Comparison of ENCODE assay signal across 8 cellular contexts in the genomic region with DNA sequence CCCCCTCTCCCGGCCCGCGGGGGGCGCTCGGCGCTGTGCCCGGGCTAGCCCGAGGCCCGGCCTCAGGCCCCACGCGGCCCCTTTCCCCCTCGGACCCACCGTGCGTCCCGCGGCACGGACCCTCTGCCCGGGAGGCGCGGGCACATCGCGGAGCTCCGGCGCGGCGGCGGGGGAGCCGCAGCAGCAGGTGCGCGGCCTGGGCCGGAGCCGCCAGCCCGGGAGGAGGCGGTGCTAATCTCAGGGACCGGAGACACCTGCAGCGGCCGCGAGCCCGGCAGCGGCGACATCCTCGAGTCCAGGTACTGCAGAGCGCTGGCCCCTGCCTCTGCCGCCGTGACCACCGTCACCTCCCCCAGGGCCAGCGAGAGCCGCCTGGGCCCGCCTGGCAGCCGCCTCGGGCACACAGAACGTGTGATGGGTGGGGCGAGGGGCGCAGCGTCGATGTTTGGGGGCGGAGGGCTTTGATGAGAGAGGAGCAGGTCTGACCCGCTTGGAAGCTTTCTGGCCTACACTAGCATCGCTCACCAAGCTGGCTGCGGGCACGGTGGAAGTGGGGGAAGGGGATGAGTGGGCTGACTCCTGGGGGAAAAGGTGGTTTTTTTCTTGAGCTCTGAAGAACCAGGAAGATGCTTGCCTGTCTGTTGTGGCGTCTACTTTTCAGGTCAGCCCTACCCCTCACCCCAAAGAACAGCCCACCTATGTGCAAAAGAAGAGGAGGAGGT. TPM values are rescaled to one million over a fixed set of nuclear protein-coding genes. Genes with fewer than 3 reads are reported as not detected.
A peak's percentile ranks its signal among the peaks of the same experiment; 100 is the strongest.
DNase-seq lines count a peak whose midpoint lies in the region; ATAC-seq and TF ChIP-seq lines count a peak whose summit lies in the region.

No MANE protein-coding gene starts in this region.

- no peak overlapping the region for H3K27ac ChIP-seq in fibroblast of lung (ENCODE audit: insufficient read depth, low read length)
- H3K27ac ChIP-seq in neutrophil = peak overlapping the region; percentile 96

- H2AFZ ChIP-seq in fibroblast of lung (ENCODE audit: low read length) = peak overlapping the region; percentile 33

- peak; percentile 31 for TF ChIP-seq CTCF in GM12873 (IDR thresholded peaks at IDR 0.05; ENCODE audit: insufficient read depth, low read depth, low read length, missing control alignments)
- no peak for TF ChIP-seq CTCF in fibroblast of lung (conservative IDR thresholded peaks at IDR 0.05 in 1 of 2, IDR thresholded peaks at IDR 0.05 in 1 of 2; ENCODE audit: low read depth in 1 of 2, low read length in 2 of 2)
- no peak for TF ChIP-seq CTCF in neutrophil (IDR thresholded peaks at IDR 0.05)

- H3K4me1 ChIP-seq in fibroblast of lung (ENCODE audit: control insufficient read depth, extremely low read depth, insufficient read depth, low read length) (no peaks in the 10 kb centered on the region), neutrophil (ENCODE audit: control insufficient read depth in 1 of 2, insufficient read depth in 1 of 2, low read depth in 1 of 2, low read length in 1 of 2) (peaks cover 91% of the 10 kb centered on the region in 2 experiments)

- H3K4me3 ChIP-seq in Jurkat, Clone E6-1 (ENCODE audit: low read length) = peak overlapping the region; percentile 63
- peak overlapping the region; percentile 24 to 66 (median 43) for H3K4me3 ChIP-seq in fibroblast of lung (replicated peaks in 1 of 4; ENCODE audit: control extremely low read depth in 1 of 4, insufficient read depth in 1 of 4, low read depth in 3 of 4, low read length in 4 of 4)
- peak overlapping the region; percentile 89 to 91 for H3K4me3 ChIP-seq in neutrophil (ENCODE audit: low read depth in 1 of 2, low read length in 1 of 2)

- H3K79me2 ChIP-seq in fibroblast of lung (ENCODE audit: control insufficient read depth, insufficient read depth, low read length) = no peaks in the 10 kb centered on the region

- peak; percentile 44 for ATAC-seq in GM21717 (IDR thresholded peaks at IDR 0.05; ENCODE audit: unreplicated experiment)

- DNase-seq in Jurkat, Clone E6-1 (ENCODE audit: low read depth, low spot score) = no peak
- peak; percentile 60 for DNase-seq in activated CD8-positive, alpha-beta memory T cell treated with anti-CD3 and anti-CD28 coated beads, Interleukin-2, amount 50 U/mL, for 4 hours
- DNase-seq in fibroblast of lung (ENCODE audit: low read depth in 2 of 2) = no peak
- DNase-seq in A172 (ENCODE audit: low spot score) = no peak
- no peak for DNase-seq in Ammon's horn (ENCODE audit: low spot score)

- H4K20me1 ChIP-seq in fibroblast of lung (ENCODE audit: control insufficient read depth, extremely low read depth, insufficient read depth, low read length) = no peaks in the 10 kb centered on the region

- H3K36me3 ChIP-seq in fibroblast of lung (ENCODE audit: control insufficient read depth, insufficient read depth, low read length) (no peaks in the 10 kb centered on the region), neutrophil (no peaks in the 10 kb centered on the region)

- H3K9ac ChIP-seq in fibroblast of lung (ENCODE audit: insufficient read depth, low read length) = peak overlapping the region; percentile 30

- H3K9me3 ChIP-seq in fibroblast of lung (ENCODE audit: control insufficient read depth, insufficient read depth, low read depth, low read length) = no peaks in the 10 kb centered on the region
- no peaks in the 10 kb centered on the region for H3K9me3 ChIP-seq in neutrophil

- H3K27me3 ChIP-seq in fibroblast of lung (ENCODE audit: control insufficient read depth, insufficient read depth, low read length) (peaks cover 6% of the 10 kb centered on the region), neutrophil (no peaks in the 10 kb centered on the region)

- H3K4me2 ChIP-seq in fibroblast of lung (ENCODE audit: extremely low read depth, insufficient read depth, low read length) = peak overlapping the region; percentile 59

RNA-seq across cellular contexts. Expression of a gene that starts 0.5 kb away (rescaled TPM):
- 142 TPM for polyA plus RNA-seq in Jurkat, Clone E6-1 (2012; ENCODE audit: insufficient read depth, insufficient read length)
- total RNA-seq in fibroblast of lung = 16.4 and 27.6 TPM in 2 replicates
- 5.0 and 6.5 TPM in 2 replicates for polyA plus RNA-seq in fibroblast of lung
- polyA plus RNA-seq in fibroblast of lung (2012) = 5.8 and 11.6 TPM in 2 replicates
- polyA minus RNA-seq in fibroblast of lung (ENCODE audit: low replicate concordance) = 39.4 and 44.8 TPM in 2 replicates
- total RNA-seq in A172 (2014; rRNA removed; shearing (Covaris generic)) = 24.7 and 47.7 TPM in 2 replicates
